In the genomic region with DNA sequence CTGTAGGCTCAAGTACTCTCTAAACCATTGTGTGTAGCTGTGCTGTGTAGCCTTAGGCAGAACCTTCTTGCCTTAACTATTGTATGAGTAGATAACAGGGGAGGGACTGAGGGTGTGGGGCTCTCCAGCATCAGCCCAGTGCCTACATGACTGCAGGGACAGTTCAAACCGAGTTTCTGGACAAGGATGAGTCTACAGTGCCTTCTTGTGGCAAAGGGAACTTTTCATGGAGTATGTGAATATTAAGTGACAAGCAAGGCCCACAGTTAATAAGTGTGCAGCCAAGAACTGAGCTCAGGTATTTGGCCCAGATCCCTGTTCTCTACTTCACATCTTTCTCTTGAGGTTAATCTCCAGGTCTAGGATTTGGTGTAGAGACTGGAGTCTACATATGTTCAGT, we compare ENCODE assay signal across 13 cellular contexts.
A peak's percentile ranks its signal among the peaks of the same experiment; 100 is the strongest.
DNase-seq lines count a peak whose midpoint lies in the region; ATAC-seq and TF ChIP-seq lines count a peak whose summit lies in the region.
"Had no signal": no experiment of that assay in that cellular context is flagged by ENCODE, and none has a peak within 500 bp of the region (broad histone marks: within the 10 kb centered on the region; RNA-seq: fewer than 3 reads in every experiment).

No MANE protein-coding gene starts in this region.

- H3K4me1 ChIP-seq in heart left ventricle: no peaks in the 10 kb centered on the region
- H3K4me1 ChIP-seq in right atrium auricular region: no peaks in the 10 kb centered on the region
- no peaks in the 10 kb centered on the region for H3K4me1 ChIP-seq in hepatocyte (ENCODE audit: insufficient read depth)
- H3K4me1 ChIP-seq: BLaER1 treated with 17β-estradiol and CSF1 and Interleukin-3, amounts not matched to agents 10 nM and 100 nM had no signal

- no peaks in the 10 kb centered on the region for H3K79me2 ChIP-seq in hepatocyte

- TF ChIP-seq CTCF in heart left ventricle (IDR thresholded peaks at IDR 0.05): peak in 6 of 12 donors; percentile 20 to 43 (median 25)
- peak in 1 of 2 donors; percentile 51 for TF ChIP-seq CTCF in right atrium auricular region (IDR thresholded peaks at IDR 0.05)
- TF ChIP-seq CTCF in C4-2B (conservative IDR thresholded peaks at IDR 0.05): peak; percentile 21
- TF ChIP-seq CTCF in hepatocyte (IDR thresholded peaks at IDR 0.05; ENCODE audit: poor library complexity): peak; percentile 16

- no peak overlapping the region for H2AFZ ChIP-seq in hepatocyte

- H3K27me3 ChIP-seq in heart left ventricle (peaks cover 0 to 5% (median 0%) of the 10 kb centered on the region in 9 donors), right atrium auricular region (peaks cover 0 to 5% of the 10 kb centered on the region in 2 donors), hepatocyte (no peaks in the 10 kb centered on the region)
- H3K27me3 ChIP-seq: BLaER1 treated with 17β-estradiol and CSF1 and Interleukin-3, amounts not matched to agents 10 nM and 100 nM had no signal

- H3K36me3 ChIP-seq in heart left ventricle (no peaks in the 10 kb centered on the region), right atrium auricular region (no peaks in the 10 kb centered on the region), hepatocyte (replicated peaks; ENCODE audit: insufficient read depth, low read depth) (no peaks in the 10 kb centered on the region)
- H3K36me3 ChIP-seq: BLaER1 treated with 17β-estradiol and CSF1 and Interleukin-3, amounts not matched to agents 10 nM and 100 nM had no signal

- no peaks in the 10 kb centered on the region for H3K9me3 ChIP-seq in heart left ventricle
- H3K9me3 ChIP-seq in right atrium auricular region: no peaks in the 10 kb centered on the region
- H3K9me3 ChIP-seq in hepatocyte (ENCODE audit: low read depth): no peaks in the 10 kb centered on the region
- H3K9me3 ChIP-seq: BLaER1 treated with 17β-estradiol and CSF1 and Interleukin-3, amounts not matched to agents 10 nM and 100 nM had no signal

- no peaks in the 10 kb centered on the region for H3K9me2 ChIP-seq in hepatocyte (replicated peaks; ENCODE audit: insufficient read depth)

- H3K4me2 ChIP-seq in hepatocyte: no peak overlapping the region
- H3K4me2 ChIP-seq: BLaER1 treated with 17β-estradiol and CSF1 and Interleukin-3, amounts not matched to agents 10 nM and 100 nM had no signal

- intact Hi-C loops in heart left ventricle (cut with DNase I): loop anchor here in 6 of 10 donors (10.0 kb wide), 3 partner anchors 220 to 420 kb away; partner anchors contain the start of gene LARGE1 (in 4 of the 6)

- ATAC-seq in heart left ventricle (peak; percentile 36 to 61 (median 50)), GM21515 (IDR thresholded peaks at IDR 0.05; ENCODE audit: unreplicated experiment) (no peak)
- ATAC-seq: HCT116 had no signal

- H3K4me3 ChIP-seq in heart left ventricle: no peak overlapping the region
- H3K4me3 ChIP-seq in right atrium auricular region: no peak overlapping the region
- H3K4me3 ChIP-seq in hepatocyte: no peak overlapping the region
- H3K4me3 ChIP-seq: BLaER1 treated with 17β-estradiol and CSF1 and Interleukin-3, amounts not matched to agents 10 nM and 100 nM had no signal

- H3K27ac ChIP-seq in heart left ventricle (no peak overlapping the region), right atrium auricular region (no peak overlapping the region), C4-2B (no peak overlapping the region), hepatocyte (no peak overlapping the region)
- H3K27ac ChIP-seq: BLaER1 treated with 17β-estradiol and CSF1 and Interleukin-3, amounts not matched to agents 10 nM and 100 nM had no signal

- WGBS in heart left ventricle, 4 donors: 8 to 17% (median 16%) methylated on average over 1 of the region's 1 CpG
- WGBS in hepatocyte (ENCODE audit: low lambda C conversion rate, missing lambda C conversion rate): 33% methylated on average over 1 of the region's 1 CpG

- no peak for TF ChIP-seq POLR2A in heart left ventricle (IDR thresholded peaks at IDR 0.05)

- DNase-seq in heart left ventricle (no peak), right atrium auricular region (ENCODE audit: low spot score) (no peak), SK-MEL-5 (ENCODE audit: low read depth, low spot score) (peak; percentile 13), hepatocyte (ENCODE audit: low spot score) (no peak), COR-L47 (lab: John Stamatoyannopoulos, UW) (no peak), NCI-H69 (lab: John Stamatoyannopoulos, UW) (no peak)
- DNase-seq: ACHN; CD4-positive, alpha-beta T cell; DMS79 had no signal

- in situ Hi-C loops in SK-MEL-5 (cut with HindIII; ENCODE audit: low pct_unique_long_range_greater_than_20kb, low sequenced_read_pairs): no loop called here

- no peaks in the 10 kb centered on the region for H4K20me1 ChIP-seq in hepatocyte (ENCODE audit: insufficient read depth, poor library complexity, severe bottlenecking)
- H4K20me1 ChIP-seq: BLaER1 treated with 17β-estradiol and CSF1 and Interleukin-3, amounts not matched to agents 10 nM and 100 nM had no signal
